24 cellular contexts compared by ENCODE assay signal in the genomic region with DNA sequence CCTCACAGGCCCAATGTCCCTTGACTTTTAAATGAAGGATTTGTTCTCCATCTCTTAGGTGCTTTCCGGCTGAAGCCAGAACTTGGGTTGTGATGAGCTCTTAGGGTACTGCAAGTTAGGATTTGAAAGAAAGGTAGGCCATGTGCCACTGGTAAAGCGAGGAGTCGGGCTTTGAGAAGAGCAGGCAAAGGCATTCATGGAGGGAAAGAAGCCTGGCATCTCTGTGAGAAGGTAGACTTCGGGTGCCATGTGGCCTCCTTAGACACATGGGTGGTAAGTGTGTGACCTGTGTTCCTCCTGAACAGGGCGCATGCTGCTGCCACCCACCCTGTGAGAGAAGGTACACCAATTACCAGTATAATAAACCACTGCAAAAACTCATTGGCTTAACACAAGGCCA.
"Had no signal": no experiment of that assay in that cellular context is flagged by ENCODE, and none has a peak within 500 bp of the region (broad histone marks: within the 10 kb centered on the region; RNA-seq: fewer than 3 reads in every experiment).

No MANE protein-coding gene starts in this region.

- H3K9me3 Mint-ChIP-seq: activated B cell treated with CpG ODN at 0.5 μM for 24 hours; activated T-cell treated with anti-CD3 and anti-CD28 coated beads, Interleukin-2, amount 50 U/mL, for 24 hours; activated T-helper 2 cell treated with anti-CD3 and anti-CD28 coated beads, Interferon-gamma antibody, Interleukin-2, Interleukin-4, amounts not matched to agents 10 μg/mL and 5 μg/mL and 100 μg/mL, durations not matched to agents 14 hours and 24 hours and 36 hours; brain; effector memory CD8-positive, alpha-beta T cell; natural killer cell had no signal

- H3K27me3 Mint-ChIP-seq: activated B cell treated with CpG ODN at 0.5 μM for 24 hours; activated T-cell treated with anti-CD3 and anti-CD28 coated beads, Interleukin-2, amount 50 U/mL, for 24 hours had no signal

- DNase-seq: activated B cell treated with CpG ODN at 0.5 μM for 24 hours; activated CD8-positive, alpha-beta memory T cell treated with anti-CD3 and anti-CD28 coated beads, Interleukin-2, amount 50 U/mL, for 4 hours; activated T-cell treated with anti-CD3 and anti-CD28 coated beads, Interleukin-2, amount 50 U/mL, for 24 hours; aorta; cerebellar nuclear complex; colonic mucosa; effector memory CD8-positive, alpha-beta T cell; foreskin fibroblast; heart right ventricle; kidney glomerular epithelial cell; left ventricle myocardium inferior; mesendoderm; natural killer cell; posterior cingulate gyrus; right lobe of liver; stimulated activated CD4-positive, alpha-beta T cell treated with anti-CD3 and anti-CD28 coated beads, Interleukin-2, amount 100 ng/mL, for 48 hours; stimulated activated naive CD4-positive, alpha-beta T cell treated with Interleukin-2 at 50 U/mL for 16 hours; testis; transverse colon had no signal

- H3K9me3 ChIP-seq: colonic mucosa, heart right ventricle, left ventricle myocardium inferior, right lobe of liver, testis, transverse colon had no signal

- H3K4me3 ChIP-seq: cardiac muscle cell, colonic mucosa, heart right ventricle, left ventricle myocardium inferior, lung, right lobe of liver, testis, transverse colon had no signal

- H3K27ac Mint-ChIP-seq: activated B cell treated with CpG ODN at 0.5 μM for 24 hours; activated T-helper 2 cell treated with anti-CD3 and anti-CD28 coated beads, Interferon-gamma antibody, Interleukin-2, Interleukin-4, amounts not matched to agents 10 μg/mL and 5 μg/mL and 100 μg/mL, durations not matched to agents 14 hours and 24 hours and 36 hours; effector memory CD8-positive, alpha-beta T cell; natural killer cell had no signal

- H3K4me1 ChIP-seq: colonic mucosa, right lobe of liver, testis had no signal

- ATAC-seq: effector memory CD8-positive, alpha-beta T cell; heart right ventricle; natural killer cell; right lobe of liver; SK-N-SH treated with all-trans-retinoic acid at 6 μM for 48 hours had no signal

- H3K36me3 Mint-ChIP-seq: brain, natural killer cell had no signal

- H3K4me3 Mint-ChIP-seq: activated B cell treated with CpG ODN at 0.5 μM for 24 hours; activated T-cell treated with anti-CD3 and anti-CD28 coated beads, Interleukin-2, amount 50 U/mL, for 24 hours; brain; effector memory CD8-positive, alpha-beta T cell; natural killer cell had no signal

- H3K27ac ChIP-seq: cardiac muscle cell, colonic mucosa, heart right ventricle, left ventricle myocardium inferior, right lobe of liver had no signal

- H3K4me1 Mint-ChIP-seq: activated B cell treated with CpG ODN at 0.5 μM for 24 hours, natural killer cell had no signal

- H3K36me3 ChIP-seq: cardiac muscle cell, colonic mucosa, transverse colon had no signal

- H3K27me3 ChIP-seq: cardiac muscle cell, colonic mucosa, heart right ventricle, right lobe of liver, testis, transverse colon had no signal
